In the genomic region with DNA sequence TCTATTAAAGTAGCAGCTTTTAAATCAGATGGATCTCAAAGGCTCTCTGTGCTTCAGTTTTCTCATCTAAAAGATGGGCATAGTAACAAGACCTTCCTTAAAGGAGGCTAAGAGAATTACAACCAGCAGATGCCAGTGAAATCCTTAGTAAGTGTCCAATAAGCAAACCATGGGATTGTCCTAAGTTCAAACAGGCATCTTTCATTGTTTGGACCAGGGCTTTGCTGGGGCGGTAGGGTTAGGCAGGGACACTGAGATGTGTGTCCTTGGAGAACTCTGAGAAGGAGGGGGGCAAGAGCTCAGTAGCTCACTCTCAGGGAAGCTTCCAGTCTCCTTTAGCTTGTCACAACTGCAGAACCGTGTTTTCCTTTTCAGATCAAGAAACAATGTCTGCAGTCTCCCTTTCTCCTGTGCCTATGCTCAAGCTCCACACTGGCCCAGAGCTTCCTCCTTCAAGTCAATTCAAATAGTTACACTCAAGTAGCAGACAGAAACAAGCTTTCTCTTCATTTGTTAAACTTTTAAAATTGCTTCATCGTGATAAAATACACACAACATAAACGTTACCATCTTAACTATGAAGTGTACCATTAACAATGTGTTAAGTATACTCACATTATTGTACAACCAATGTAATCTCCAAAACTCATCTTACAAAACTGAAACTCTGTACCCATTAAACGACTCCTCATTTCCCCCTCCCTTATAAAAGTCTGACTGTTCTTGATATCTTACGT, we compare ENCODE assay signal across 20 cellular contexts.
"Had no signal": no experiment of that assay in that cellular context is flagged by ENCODE, and none has a peak within 500 bp of the region (broad histone marks: within the 10 kb centered on the region; RNA-seq: fewer than 3 reads in every experiment).

No MANE protein-coding gene starts in this region.

- H3K27me3 Mint-ChIP-seq: memory B cell; naive B cell; stimulated activated naive B cell treated with anti-CD40 and anti-IgM and Interleukin-4, amounts not matched to agents 10 μg/mL and 1 μg/mL and 100 μg/mL, for 72 hours had no signal

- H3K27ac ChIP-seq: ascending aorta, gastrocnemius medialis, heart left ventricle, neural progenitor cell, ovary, thyroid gland had no signal

- ATAC-seq: mucosa of descending colon; sciatic nerve; stimulated activated naive B cell treated with anti-CD40 and anti-IgM and Interleukin-4, amounts not matched to agents 10 μg/mL and 1 μg/mL and 100 μg/mL, for 72 hours had no signal

- DNase-seq: activated gamma-delta T cell treated with Interleukin-2 at 50 U/mL for 16 hours; activated T-cell treated with anti-CD3 and anti-CD28 coated beads for 4 hours; cerebellar nuclear complex; cortex of kidney; gastrocnemius medialis; heart left ventricle; immature natural killer cell; mucosa of descending colon; naive B cell; ovary; stimulated activated naive B cell treated with anti-CD40 and anti-IgM and Interleukin-4, amounts not matched to agents 10 μg/mL and 1 μg/mL and 100 μg/mL, for 72 hours; thyroid gland had no signal

- H2AFZ ChIP-seq: neural progenitor cell had no signal

- H3K27ac Mint-ChIP-seq: activated T-helper 1 cell treated with anti-CD3 and anti-CD28 coated beads, Interleukin-12 subunit alpha, Interleukin-12 subunit beta, Interleukin-2, Interleukin-4 antibody, amounts not matched to agents 30 ng/mL and 10 ng/mL and 1 ng/mL, durations not matched to agents 14 hours and 24 hours and 36 hours; memory B cell; naive B cell; neural progenitor cell; stimulated activated naive B cell treated with anti-CD40 and anti-IgM and Interleukin-4, amounts not matched to agents 10 μg/mL and 1 μg/mL and 100 μg/mL, for 72 hours; T-helper 1 cell treated with Interleukin-12 subunit alpha and Interleukin-12 subunit beta and Interleukin-4 antibody, amounts not matched to agents 30 μg/mL and 1 μg/mL, for 36 hours had no signal

- FAIRE-seq: bronchial epithelial cell had no signal

- H3K9me3 ChIP-seq: ascending aorta, gastrocnemius medialis, heart left ventricle, mucosa of descending colon, ovary, thyroid gland had no signal

- H3K9ac ChIP-seq: neural progenitor cell had no signal

- H3K36me3 ChIP-seq: ascending aorta, gastrocnemius medialis, heart left ventricle, neural progenitor cell, ovary, thyroid gland had no signal

- H3K27me3 ChIP-seq: ascending aorta, gastrocnemius medialis, heart left ventricle, neural progenitor cell, ovary, thyroid gland had no signal

- H3K9me3 Mint-ChIP-seq: activated T-helper 1 cell treated with anti-CD3 and anti-CD28 coated beads, Interleukin-12 subunit alpha, Interleukin-12 subunit beta, Interleukin-2, Interleukin-4 antibody, amounts not matched to agents 30 ng/mL and 10 ng/mL and 1 ng/mL, durations not matched to agents 14 hours and 24 hours and 36 hours; immature natural killer cell; memory B cell; naive B cell; neural progenitor cell; stimulated activated naive B cell treated with anti-CD40 and anti-IgM and Interleukin-4, amounts not matched to agents 10 μg/mL and 1 μg/mL and 100 μg/mL, for 72 hours; T-helper 1 cell treated with Interleukin-12 subunit alpha and Interleukin-12 subunit beta and Interleukin-4 antibody, amounts not matched to agents 30 μg/mL and 1 μg/mL, for 36 hours had no signal

- H3K4me3 ChIP-seq: ascending aorta, gastrocnemius medialis, heart left ventricle, mucosa of descending colon, neural progenitor cell, ovary, thyroid gland had no signal

- H3K4me2 ChIP-seq: neural progenitor cell had no signal

- H3K4me1 ChIP-seq: neural progenitor cell had no signal

- H3K4me3 Mint-ChIP-seq: activated CD4-positive, alpha-beta memory T cell treated with anti-CD3 and anti-CD28 coated beads for 36 hours; activated T-helper 1 cell treated with anti-CD3 and anti-CD28 coated beads, Interleukin-12 subunit alpha, Interleukin-12 subunit beta, Interleukin-2, Interleukin-4 antibody, amounts not matched to agents 30 ng/mL and 10 ng/mL and 1 ng/mL, durations not matched to agents 14 hours and 24 hours and 36 hours; immature natural killer cell; memory B cell; naive B cell; neural progenitor cell; stimulated activated naive B cell treated with anti-CD40 and anti-IgM and Interleukin-4, amounts not matched to agents 10 μg/mL and 1 μg/mL and 100 μg/mL, for 72 hours; T-helper 1 cell treated with Interleukin-12 subunit alpha and Interleukin-12 subunit beta and Interleukin-4 antibody, amounts not matched to agents 30 μg/mL and 1 μg/mL, for 36 hours had no signal

- H3K36me3 Mint-ChIP-seq: activated CD4-positive, alpha-beta memory T cell treated with anti-CD3 and anti-CD28 coated beads for 36 hours; immature natural killer cell; memory B cell; naive B cell; neural progenitor cell had no signal
